ENCODE assay signal across 19 cellular contexts in the genomic region with DNA sequence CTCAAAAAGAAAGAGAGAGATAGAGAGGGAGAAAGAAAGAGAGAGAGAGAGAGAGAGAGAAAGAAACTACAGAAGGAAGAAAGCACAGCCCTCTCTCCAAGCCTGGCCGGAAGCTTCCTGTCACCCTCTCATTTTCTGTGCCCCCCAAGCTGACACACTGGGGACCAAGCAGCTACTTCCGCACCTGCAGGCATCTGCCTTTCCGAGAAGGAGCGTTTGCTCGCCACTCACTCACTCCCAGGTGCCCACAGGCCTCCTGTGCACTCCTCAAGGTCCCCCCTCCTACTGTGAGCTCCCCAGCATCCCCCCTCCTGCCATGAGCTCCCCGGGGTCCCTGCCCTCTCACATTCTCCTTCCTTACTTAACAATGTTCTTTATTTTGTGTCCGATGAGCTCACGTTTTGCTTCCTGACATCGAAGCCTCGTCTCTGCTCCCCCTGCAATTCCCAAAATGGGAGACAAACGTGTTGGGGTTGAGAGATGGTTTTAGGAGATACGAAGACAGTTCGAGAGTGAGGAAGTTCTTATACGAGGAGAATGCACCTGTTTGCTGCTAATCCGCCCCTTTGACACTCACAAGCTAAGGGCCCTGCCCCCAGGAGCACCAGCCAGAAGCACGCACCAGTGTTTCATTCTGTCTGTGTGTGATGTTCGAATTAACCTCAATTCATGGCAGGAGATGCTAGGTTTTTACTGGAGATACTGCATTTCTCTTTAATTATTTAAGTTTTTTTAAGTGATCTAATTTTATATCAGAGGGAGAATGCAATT.
DNase-seq lines count a peak whose midpoint lies in the region; ATAC-seq and TF ChIP-seq lines count a peak whose summit lies in the region.
"Had no signal": no experiment of that assay in that cellular context is flagged by ENCODE, and none has a peak within 500 bp of the region (broad histone marks: within the 10 kb centered on the region; RNA-seq: fewer than 3 reads in every experiment).

No MANE protein-coding gene starts in this region.

- peak overlapping the region; percentile 59; the same call in 1 of the 2 replicates for H2AFZ ChIP-seq in GM23338

- no peaks in the 10 kb centered on the region for H3K9me2 ChIP-seq in GM23338 (ENCODE audit: insufficient read depth)

- no peaks in the 10 kb centered on the region for H3K27me3 Mint-ChIP-seq in activated T-cell treated with anti-CD3 and anti-CD28 coated beads, Interleukin-2, amount 50 U/mL, for 72 hours (ENCODE audit: low read depth)
- peaks cover 18% of the 10 kb centered on the region for H3K27me3 Mint-ChIP-seq in GM23338 (ENCODE audit: insufficient read depth, low read depth, poor library complexity)
- peaks cover 9% of the 10 kb centered on the region for H3K27me3 Mint-ChIP-seq in activated CD8-positive, alpha-beta T cell treated with anti-CD3 and anti-CD28 coated beads for 36 hours
- H3K27me3 Mint-ChIP-seq in naive thymus-derived CD4-positive, alpha-beta T cell, result peaks cover 6 to 14% (median 9%) of the 10 kb centered on the region in 5 donors

- H3K27ac ChIP-seq in GM23338 (ENCODE audit: low read depth), result no peak overlapping the region
- H3K27ac ChIP-seq in naive thymus-derived CD4-positive, alpha-beta T cell (ENCODE audit: low read depth, low read length), result no peak overlapping the region
- H3K27ac ChIP-seq: SJCRH30 had no signal

- H3K36me3 Mint-ChIP-seq in activated T-cell treated with anti-CD3 and anti-CD28 coated beads, Interleukin-2, amount 50 U/mL, for 72 hours (ENCODE audit: insufficient read depth in 2 of 2), result no peaks in the 10 kb centered on the region
- H3K36me3 Mint-ChIP-seq in GM23338 (ENCODE audit: low read depth), result no peaks in the 10 kb centered on the region
- no peaks in the 10 kb centered on the region for H3K36me3 Mint-ChIP-seq in activated CD8-positive, alpha-beta T cell treated with anti-CD3 and anti-CD28 coated beads for 36 hours (ENCODE audit: low read depth)
- H3K36me3 Mint-ChIP-seq in naive thymus-derived CD4-positive, alpha-beta T cell, result no peaks in the 10 kb centered on the region

- CTCF ChIA-PET in activated CD8-positive, alpha-beta T cell treated with anti-CD3 and anti-CD28 coated beads for 36 hours (lab: Charles Lee), result interaction anchor here (0.9 to 1.6 kb wide), 2 partner anchors 116 to 324 kb away, joined by 3 read pairs; no protein-coding TSS in a partner anchor
- CTCF ChIA-PET in naive thymus-derived CD4-positive, alpha-beta T cell (lab: Charles Lee), result no interaction called here

- TF ChIP-seq CTCF in GM23338 (conservative IDR thresholded peaks at IDR 0.05; ENCODE audit: low read depth in 2 of 2), result no peak
- TF ChIP-seq CTCF in activated CD8-positive, alpha-beta T cell treated with anti-CD3 and anti-CD28 coated beads for 36 hours (IDR thresholded peaks at IDR 0.05), result no peak

- H3K4me1 ChIP-seq in GM23338 (ENCODE audit: insufficient read depth), result peaks cover 15% of the 10 kb centered on the region
- peaks cover 0 to 18% of the 10 kb centered on the region in 2 donors for H3K4me1 ChIP-seq in naive thymus-derived CD4-positive, alpha-beta T cell (ENCODE audit: control insufficient read depth in 2 of 2, insufficient read depth in 2 of 2, low read length in 2 of 2)
- H3K4me1 ChIP-seq: HAP-1 had no signal

- H3K9me3 Mint-ChIP-seq in activated T-cell treated with anti-CD3 and anti-CD28 coated beads, Interleukin-2, amount 50 U/mL, for 72 hours, result no peaks in the 10 kb centered on the region
- H3K9me3 Mint-ChIP-seq in GM23338, result peaks cover 3% of the 10 kb centered on the region; the same call in 1 of the 3 replicates
- H3K9me3 Mint-ChIP-seq in activated CD8-positive, alpha-beta T cell treated with anti-CD3 and anti-CD28 coated beads for 36 hours, result no peaks in the 10 kb centered on the region
- H3K9me3 Mint-ChIP-seq in naive thymus-derived CD4-positive, alpha-beta T cell, result no peaks in the 10 kb centered on the region

- H3K79me2 ChIP-seq in GM23338 (replicated peaks; ENCODE audit: insufficient read depth), result no peaks in the 10 kb centered on the region

- peaks cover 16% of the 10 kb centered on the region for H3K27me3 ChIP-seq in GM23338 (ENCODE audit: insufficient read depth)
- no peaks in the 10 kb centered on the region for H3K27me3 ChIP-seq in naive thymus-derived CD4-positive, alpha-beta T cell (ENCODE audit: control insufficient read depth in 2 of 2, insufficient read depth in 2 of 2, low read length in 2 of 2)

- no peak overlapping the region for H3K4me3 ChIP-seq in GM23338
- H3K4me3 ChIP-seq in naive thymus-derived CD4-positive, alpha-beta T cell (ENCODE audit: low read length), result no peak overlapping the region
- H3K4me3 ChIP-seq: HAP-1, SJCRH30 had no signal

- no peak overlapping the region for H3K4me2 ChIP-seq in GM23338

- POLR2A ChIA-PET in activated CD8-positive, alpha-beta T cell treated with anti-CD3 and anti-CD28 coated beads for 36 hours (lab: Charles Lee), result interaction anchor here (1.1 to 1.2 kb wide), 3 partner anchors 9 to 256 kb away, joined by 3 to 6 read pairs (median 3); no protein-coding TSS in a partner anchor
- POLR2A ChIA-PET in naive thymus-derived CD4-positive, alpha-beta T cell (lab: Charles Lee), result interaction anchor here (0.5 to 0.7 kb wide), 3 partner anchors 13 to 90 kb away, joined by 3 to 4 read pairs (median 3); no protein-coding TSS in a partner anchor

- H3K9me3 ChIP-seq in naive thymus-derived CD4-positive, alpha-beta T cell (ENCODE audit: control insufficient read depth in 2 of 3, low read length in 3 of 3), result no peaks in the 10 kb centered on the region
- H3K9me3 ChIP-seq: HAP-1, SJCRH30 had no signal

- DNase-seq in activated T-cell treated with anti-CD3 and anti-CD28 coated beads, Interleukin-2, amount 50 U/mL, for 72 hours, result no peak
- DNase-seq in activated T-cell treated with anti-CD3 and anti-CD28 coated beads, Interleukin-2, amount 50 U/mL, for 48 hours, result no peak
- DNase-seq in GM23338 (ENCODE audit: low spot score), result no peak
- DNase-seq in activated CD8-positive, alpha-beta T cell treated with anti-CD3 and anti-CD28 coated beads for 36 hours, result no peak
- DNase-seq in naive thymus-derived CD4-positive, alpha-beta T cell, result no peak
- DNase-seq in GM03348 (ENCODE audit: low spot score), result no peak
- DNase-seq in NCI-H1105 (lab: John Stamatoyannopoulos, UW), result no peak
- DNase-seq: 8988T, COR-L47, EL, NCI-H1417, NCI-H187 treated with DMSO at 0.1 percent for 48 hours, NCI-H2171, NCI-H446 treated with DMSO at 0.1 percent for 48 hours, NCI-H748 treated with DMSO at 0.1 percent for 48 hours, RPMI8226, SJCRH30 had no signal

- no peaks in the 10 kb centered on the region for H4K20me1 ChIP-seq in GM23338 (replicated peaks; ENCODE audit: insufficient read depth)

- H3K4me3 Mint-ChIP-seq in activated T-cell treated with anti-CD3 and anti-CD28 coated beads, Interleukin-2, amount 50 U/mL, for 72 hours, result peak overlapping the region in 1 of 2 donors; percentile 13
- H3K4me3 Mint-ChIP-seq in GM23338, result no peak overlapping the region; the same call in 2 of the 3 replicates
- peak overlapping the region; percentile 39 for H3K4me3 Mint-ChIP-seq in activated CD8-positive, alpha-beta T cell treated with anti-CD3 and anti-CD28 coated beads for 36 hours
- peak overlapping the region in 8 of 10 donors; percentile 6 to 73 (median 43) for H3K4me3 Mint-ChIP-seq in naive thymus-derived CD4-positive, alpha-beta T cell

- peak overlapping the region; percentile 9 for H3K27ac Mint-ChIP-seq in activated T-cell treated with anti-CD3 and anti-CD28 coated beads, Interleukin-2, amount 50 U/mL, for 72 hours
- H3K27ac Mint-ChIP-seq in GM23338, result no peak overlapping the region
- H3K27ac Mint-ChIP-seq in activated CD8-positive, alpha-beta T cell treated with anti-CD3 and anti-CD28 coated beads for 36 hours, result peak overlapping the region; percentile 72
- H3K27ac Mint-ChIP-seq in naive thymus-derived CD4-positive, alpha-beta T cell, result peak overlapping the region in 5 of 9 donors; percentile 33 to 90 (median 75)

- intact Hi-C loops in activated CD8-positive, alpha-beta T cell treated with anti-CD3 and anti-CD28 coated beads for 36 hours (cut with micrococcal nuclease), result no loop called here
- intact Hi-C loops in naive thymus-derived CD4-positive, alpha-beta T cell (cut with micrococcal nuclease), result loop anchor here in 1 of 2 donors (5.0 kb wide), 1 partner anchor 117 kb away; no protein-coding TSS in a partner anchor

- H3K4me1 Mint-ChIP-seq in activated T-cell treated with anti-CD3 and anti-CD28 coated beads, Interleukin-2, amount 50 U/mL, for 72 hours (ENCODE audit: low read depth), result peaks cover 12% of the 10 kb centered on the region
- H3K4me1 Mint-ChIP-seq in GM23338, result peaks cover 21% of the 10 kb centered on the region
- H3K4me1 Mint-ChIP-seq in activated CD8-positive, alpha-beta T cell treated with anti-CD3 and anti-CD28 coated beads for 36 hours (ENCODE audit: low read depth), result peaks cover 17% of the 10 kb centered on the region
- H3K4me1 Mint-ChIP-seq in naive thymus-derived CD4-positive, alpha-beta T cell, result peaks cover 7 to 21% (median 10%) of the 10 kb centered on the region in 7 donors

- no peaks in the 10 kb centered on the region for H3K36me3 ChIP-seq in GM23338 (ENCODE audit: insufficient read depth)
- H3K36me3 ChIP-seq in naive thymus-derived CD4-positive, alpha-beta T cell (ENCODE audit: control insufficient read depth in 2 of 3, insufficient read depth in 3 of 3, low read length in 3 of 3), result no peaks in the 10 kb centered on the region
- H3K36me3 ChIP-seq: HAP-1, SJCRH30 had no signal

- no peak for ATAC-seq in activated T-cell treated with anti-CD3 and anti-CD28 coated beads, Interleukin-2, amount 50 U/mL, for 72 hours (replicated peaks in 1 of 2)
- ATAC-seq in GM23338 (no peak), GM19328 (IDR thresholded peaks at IDR 0.05; ENCODE audit: unreplicated experiment) (no peak)
- ATAC-seq in activated CD8-positive, alpha-beta T cell treated with anti-CD3 and anti-CD28 coated beads for 36 hours, result no peak
- ATAC-seq in naive thymus-derived CD4-positive, alpha-beta T cell, result no peak

- no peaks in the 10 kb centered on the region for H3F3A ChIP-seq in GM23338 (replicated peaks; ENCODE audit: low read depth)

TF ChIP-seq in GM23338, 12 proteins besides CTCF, POLR2A, EP300 and RAD21 (continues in another document):
- TF ChIP-seq JUNB (IDR thresholded peaks at IDR 0.05; ENCODE audit: unreplicated experiment) (no peak), EZH2phosphoT487 (IDR thresholded peaks at IDR 0.05; ENCODE audit: unreplicated experiment) (no peak)
